In genomic region chr1:67110352-67110751, GRCh38 we compare ENCODE assay signal across 15 cellular contexts. TPM values are rescaled to one million over a fixed set of nuclear protein-coding genes. Genes with fewer than 3 reads are reported as not detected.
DNase-seq lines count a peak whose midpoint lies in the region; ATAC-seq and TF ChIP-seq lines count a peak whose summit lies in the region.
"Had no signal": no experiment of that assay in that cellular context is flagged by ENCODE, and none has a peak within 500 bp of the region (broad histone marks: within the 10 kb centered on the region; RNA-seq: fewer than 3 reads in every experiment).

No MANE protein-coding gene starts in this region.

- WGBS in hepatocyte (ENCODE audit: low lambda C conversion rate, missing lambda C conversion rate) = 23% methylated on average over 2 of the region's 2 CpGs

- no peaks in the 10 kb centered on the region for H3K9me2 ChIP-seq in hepatocyte (replicated peaks; ENCODE audit: insufficient read depth)

- H2AFZ ChIP-seq in hepatocyte = no peak overlapping the region

- H3K27me3 ChIP-seq in hepatocyte = no peaks in the 10 kb centered on the region

- no peaks in the 10 kb centered on the region for H3K36me3 ChIP-seq in hepatocyte (replicated peaks; ENCODE audit: insufficient read depth, low read depth)
- H3K36me3 ChIP-seq: esophagus squamous epithelium had no signal

- H3K27ac ChIP-seq in hepatocyte = no peak overlapping the region
- H3K27ac ChIP-seq: esophagus squamous epithelium had no signal

- H3K4me1 ChIP-seq in hepatocyte (ENCODE audit: insufficient read depth) = no peaks in the 10 kb centered on the region
- H3K4me1 ChIP-seq: esophagus squamous epithelium had no signal

- no peaks in the 10 kb centered on the region for H3K79me2 ChIP-seq in hepatocyte

- in situ Hi-C loops in GM13976 (cut with MboI; ENCODE audit: low sequenced_read_pairs, unreplicated experiment) = no loop called here

- DNase-seq in GM13976 (ENCODE audit: low spot score) (peak; percentile 52), OCI-M1 (lab: John Stamatoyannopoulos, UW) (peak; percentile 48), hepatocyte (ENCODE audit: low spot score) (no peak), nucleus accumbens (lab: John Stamatoyannopoulos, UW) (no peak), Right ventricle myocardium inferior (ENCODE audit: missing footprints) (no peak)
- no peak for DNase-seq in stimulated activated naive CD4-positive, alpha-beta T cell (lab: John Stamatoyannopoulos, UW)
- DNase-seq: esophagus squamous epithelium; NCI-H1436 treated with DMSO at 0.1 percent for 48 hours; stimulated activated CD4-positive, alpha-beta T cell treated with anti-CD3 and anti-CD28 coated beads, Interleukin-12 subunit alpha, Interleukin-12 subunit beta, amount 100 ng/mL, for 4 hours; stimulated activated CD8-positive, alpha-beta memory T cell treated with anti-CD3 and anti-CD28 coated beads, Interleukin-4, amount 100 ng/mL, for 48 hours had no signal

- H3K9me3 ChIP-seq in hepatocyte (ENCODE audit: low read depth) = no peaks in the 10 kb centered on the region

- no peak for TF ChIP-seq CTCF in GM13976 (IDR thresholded peaks at IDR 0.05; ENCODE audit: borderline replicate concordance, control extremely low read depth, extremely low read depth, insufficient read depth, missing control alignments)
- TF ChIP-seq CTCF in hepatocyte (IDR thresholded peaks at IDR 0.05; ENCODE audit: poor library complexity) = no peak

- H4K20me1 ChIP-seq in hepatocyte (ENCODE audit: insufficient read depth, poor library complexity, severe bottlenecking) = no peaks in the 10 kb centered on the region

- intact Hi-C loops in Right ventricle myocardium inferior (cut with DNase I) = no loop called here

- peak; percentile 66 for ATAC-seq in GM21515 (IDR thresholded peaks at IDR 0.05; ENCODE audit: unreplicated experiment)
- ATAC-seq in HG03196 (IDR thresholded peaks at IDR 0.05; ENCODE audit: unreplicated experiment) = peak; percentile 52
- no peak for ATAC-seq in Right ventricle myocardium inferior
- ATAC-seq: activated T-helper 17 cell treated with anti-CD3 and anti-CD28 coated beads, Interleukin-2, amount 50 U/mL, for 72 hours; natural killer cell treated with Interleukin-12 subunit alpha and Interleukin-12 subunit beta and Interleukin-15 and Interleukin-18, amount 100 ng/mL, for 72 hours had no signal

- H3K4me3 ChIP-seq in hepatocyte = no peak overlapping the region
- H3K4me3 ChIP-seq: esophagus squamous epithelium had no signal

- no peak overlapping the region for H3K4me2 ChIP-seq in hepatocyte

RNA-seq across cellular contexts. Expression of gene C1orf141, which starts 24.4 kb away (rescaled TPM):
- not detected in 2 replicates for total RNA-seq in hepatocyte
- polyA plus RNA-seq in hepatocyte = not detected in 2 replicates
- not detected for total RNA-seq in Right ventricle myocardium inferior
- total RNA-seq: cardiac septum, esophagus squamous epithelium had no signal

RNA-seq across cellular contexts. Expression of gene IL23R, which starts 55.9 kb away (rescaled TPM):
- 0.20 and 0.96 TPM in 2 replicates for total RNA-seq in hepatocyte
- polyA plus RNA-seq in hepatocyte = 0.16 TPM in 1 of 2 replicates, not detected in the other
- not detected for total RNA-seq in Right ventricle myocardium inferior
- total RNA-seq: cardiac septum had no signal

RNA-seq across cellular contexts. Expression of gene SLC35D1, which starts 56.4 kb away (rescaled TPM):
- total RNA-seq in hepatocyte (40.2 and 42.3 TPM in 2 replicates), Right ventricle myocardium inferior (3.2 TPM)
- polyA plus RNA-seq in hepatocyte = 8.3 and 14.3 TPM in 2 replicates

Comparison
In these comparisons a context has a peak if more than half of its experiments do, and no peak if none do; other contexts are left out.
1. DNase-seq: peak in GM13976 (single experiment) and OCI-M1 (single experiment); none in stimulated activated naive CD4-positive, alpha-beta T cell (0 of 6), hepatocyte (single experiment), nucleus accumbens (0 of 56) and Right ventricle myocardium inferior (single experiment).